Comparison of ENCODE assay signal across 24 cellular contexts in the genomic region with DNA sequence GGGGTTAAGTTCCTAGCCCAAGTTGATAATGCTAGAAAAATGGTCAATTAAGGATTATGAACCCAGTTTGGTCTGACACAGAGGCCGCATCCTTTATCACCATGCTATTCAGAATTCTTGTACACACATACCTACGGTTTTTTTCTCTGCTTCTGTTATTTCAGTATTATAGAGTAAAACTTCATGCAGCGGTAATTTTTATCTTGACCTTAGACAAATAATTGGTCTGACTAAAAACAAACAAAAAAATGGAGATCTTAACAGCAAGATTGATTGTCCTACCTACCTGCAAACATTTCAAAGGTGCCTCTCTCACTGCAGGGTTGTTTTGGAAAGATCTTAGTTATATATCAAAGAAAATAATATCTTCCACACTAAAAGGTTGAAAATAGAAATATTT.
A peak's percentile ranks its signal among the peaks of the same experiment; 100 is the strongest.
DNase-seq lines count a peak whose midpoint lies in the region; ATAC-seq and TF ChIP-seq lines count a peak whose summit lies in the region.
"Had no signal": no experiment of that assay in that cellular context is flagged by ENCODE, and none has a peak within 500 bp of the region (broad histone marks: within the 10 kb centered on the region; RNA-seq: fewer than 3 reads in every experiment).

No MANE protein-coding gene starts in this region.

- H4K20me1 ChIP-seq in Loucy (ENCODE audit: insufficient read depth, low read length, poor library complexity, severe bottlenecking) (no peaks in the 10 kb centered on the region), smooth muscle cell (ENCODE audit: low read depth) (no peaks in the 10 kb centered on the region)

- peak overlapping the region; percentile 47 for H3K18ac ChIP-seq in mesendoderm (ENCODE audit: low read length)

- H3K4me1 ChIP-seq in Loucy (ENCODE audit: insufficient read depth, low read length, poor library complexity, severe bottlenecking) (peaks cover 28% of the 10 kb centered on the region), mesendoderm (ENCODE audit: control insufficient read depth, low read depth, low read length) (peaks cover 10% of the 10 kb centered on the region), smooth muscle cell (ENCODE audit: low read depth) (peaks cover 14% of the 10 kb centered on the region)

- no peak overlapping the region for H3K4ac ChIP-seq in mesendoderm (ENCODE audit: low read depth, low read length)

- DNase-seq in mesendoderm = no peak
- no peak for DNase-seq in smooth muscle cell (lab: John Stamatoyannopoulos, UW; ENCODE audit: unreplicated experiment)
- no peak for DNase-seq in iPS-NIHi11 (ENCODE audit: low spot score)
- DNase-seq in putamen (ENCODE audit: low spot score) = no peak
- DNase-seq: CD8-positive, alpha-beta T cell; DND-41; H7; KBM-7; NCI-H2029; NCI-H446 treated with DMSO at 0.1 percent for 48 hours; NCI-H526; NCI-H82; NK-92 treated with Interleukin-12 subunit alpha and Interleukin-12 subunit beta, amount 100 ng/mL, for 24 hours; RPMI8226; SHP77 had no signal

- H3K4me3 ChIP-seq in Loucy (ENCODE audit: low read length, poor library complexity, severe bottlenecking) (no peak overlapping the region), mesendoderm (ENCODE audit: low read length) (no peak overlapping the region), smooth muscle cell (no peak overlapping the region)
- H3K4me3 ChIP-seq: GM23248, MG63, PC-9 had no signal

- no peaks in the 10 kb centered on the region for H3F3A ChIP-seq in Loucy (ENCODE audit: low read depth)
- H3F3A ChIP-seq in smooth muscle cell (ENCODE audit: low read depth) = peaks cover 22% of the 10 kb centered on the region

- H3K36me3 ChIP-seq in Loucy (ENCODE audit: insufficient read depth, low read length) (no peaks in the 10 kb centered on the region), mesendoderm (ENCODE audit: control insufficient read depth, insufficient read depth, low read length) (no peaks in the 10 kb centered on the region), smooth muscle cell (ENCODE audit: low read depth) (no peaks in the 10 kb centered on the region)
- H3K36me3 ChIP-seq: MG63 had no signal

- no peaks in the 10 kb centered on the region for H3K9me3 ChIP-seq in Loucy (ENCODE audit: insufficient read depth, low read depth, low read length)
- no peaks in the 10 kb centered on the region for H3K9me3 ChIP-seq in smooth muscle cell (replicated peaks; ENCODE audit: low read depth)
- H3K9me3 ChIP-seq: Caco-2, MG63 had no signal

- H3K27ac ChIP-seq in mesendoderm (ENCODE audit: low read depth, low read length) (no peak overlapping the region), smooth muscle cell (ENCODE audit: low read depth) (peak overlapping the region; percentile 69)
- H3K27ac ChIP-seq: C4-2B, GM23248 had no signal

- peak overlapping the region; percentile 49 for H3K4me2 ChIP-seq in Loucy (ENCODE audit: low read depth, low read length, poor library complexity, severe bottlenecking)
- no peak overlapping the region for H3K4me2 ChIP-seq in mesendoderm (ENCODE audit: low read length)
- no peak overlapping the region for H3K4me2 ChIP-seq in smooth muscle cell

- H3K79me2 ChIP-seq in Loucy (ENCODE audit: insufficient read depth, low read length) (no peaks in the 10 kb centered on the region), mesendoderm (ENCODE audit: control insufficient read depth, insufficient read depth, low read length) (no peaks in the 10 kb centered on the region), smooth muscle cell (ENCODE audit: low read depth) (no peaks in the 10 kb centered on the region)

- H3K79me1 ChIP-seq in mesendoderm (ENCODE audit: low read length) = no peaks in the 10 kb centered on the region

- H3K56ac ChIP-seq in mesendoderm (ENCODE audit: low read length) = peak overlapping the region; percentile 58

- H2BK15ac ChIP-seq in mesendoderm (replicated peaks; ENCODE audit: low read depth) = peak overlapping the region; percentile 74

- H4K8ac ChIP-seq in mesendoderm (ENCODE audit: low read depth, low read length) = no peak overlapping the region

- no CpG with 5 or more reads among the region's 3 CpGs for WGBS in mesendoderm (ENCODE audit: extremely low coverage, insufficient coverage, low lambda C conversion rate)
- WGBS in smooth muscle cell (ENCODE audit: low lambda C conversion rate) = 73% methylated on average over 3 of the region's 3 CpGs

- no peak overlapping the region for H2AK5ac ChIP-seq in mesendoderm (ENCODE audit: low read length)

- no peak overlapping the region for H3K23ac ChIP-seq in mesendoderm (ENCODE audit: low read length)

- peak overlapping the region; percentile 52 for H2BK5ac ChIP-seq in mesendoderm (ENCODE audit: low read length)

- no peaks in the 10 kb centered on the region for H3K27me3 ChIP-seq in Loucy (ENCODE audit: insufficient read depth, low read length, poor library complexity, severe bottlenecking)
- no peaks in the 10 kb centered on the region for H3K27me3 ChIP-seq in mesendoderm (ENCODE audit: insufficient read depth, low read length, poor library complexity)
- no peaks in the 10 kb centered on the region for H3K27me3 ChIP-seq in smooth muscle cell (ENCODE audit: low read depth)
- H3K27me3 ChIP-seq: MG63 had no signal

- peak overlapping the region; percentile 24 for H2BK120ac ChIP-seq in mesendoderm (ENCODE audit: low read depth, low read length)

- H2AFZ ChIP-seq in Loucy (ENCODE audit: low read length) (no peak overlapping the region), smooth muscle cell (ENCODE audit: low read depth) (no peak overlapping the region)
- H2AFZ ChIP-seq: GM23248, PC-9 had no signal

- H3K9ac ChIP-seq in Loucy (ENCODE audit: low read depth, low read length, poor library complexity, severe bottlenecking) = no peak overlapping the region
- H3K9ac ChIP-seq in mesendoderm (ENCODE audit: low read length) = no peak overlapping the region
- H3K9ac ChIP-seq in smooth muscle cell (ENCODE audit: low read depth) = no peak overlapping the region
- H3K9ac ChIP-seq: GM23248 had no signal

- TF ChIP-seq CTCF in Loucy (conservative IDR thresholded peaks at IDR 0.05; ENCODE audit: low read length) (no peak), smooth muscle cell (IDR thresholded peaks at IDR 0.05; ENCODE audit: borderline replicate concordance, insufficient read depth, poor library complexity, severe bottlenecking) (no peak)

- no peak overlapping the region for H4K5ac ChIP-seq in mesendoderm (ENCODE audit: low read length)

- H3K9me2 ChIP-seq in Loucy (replicated peaks; ENCODE audit: low read depth, low read length) = no peaks in the 10 kb centered on the region

- no peak for ATAC-seq in SK-N-SH treated with all-trans-retinoic acid at 6 μM for 48 hours
- no peak for ATAC-seq in GM19463 (IDR thresholded peaks at IDR 0.05; ENCODE audit: unreplicated experiment)
- ATAC-seq: CD8-positive, alpha-beta T cell; HepG2 had no signal

TF ChIP-seq in SK-N-SH treated with all-trans-retinoic acid at 6 μM for 48 hours, 23 proteins besides CTCF, POLR2A, EP300 and RAD21:
- TF ChIP-seq, protein P1, sequence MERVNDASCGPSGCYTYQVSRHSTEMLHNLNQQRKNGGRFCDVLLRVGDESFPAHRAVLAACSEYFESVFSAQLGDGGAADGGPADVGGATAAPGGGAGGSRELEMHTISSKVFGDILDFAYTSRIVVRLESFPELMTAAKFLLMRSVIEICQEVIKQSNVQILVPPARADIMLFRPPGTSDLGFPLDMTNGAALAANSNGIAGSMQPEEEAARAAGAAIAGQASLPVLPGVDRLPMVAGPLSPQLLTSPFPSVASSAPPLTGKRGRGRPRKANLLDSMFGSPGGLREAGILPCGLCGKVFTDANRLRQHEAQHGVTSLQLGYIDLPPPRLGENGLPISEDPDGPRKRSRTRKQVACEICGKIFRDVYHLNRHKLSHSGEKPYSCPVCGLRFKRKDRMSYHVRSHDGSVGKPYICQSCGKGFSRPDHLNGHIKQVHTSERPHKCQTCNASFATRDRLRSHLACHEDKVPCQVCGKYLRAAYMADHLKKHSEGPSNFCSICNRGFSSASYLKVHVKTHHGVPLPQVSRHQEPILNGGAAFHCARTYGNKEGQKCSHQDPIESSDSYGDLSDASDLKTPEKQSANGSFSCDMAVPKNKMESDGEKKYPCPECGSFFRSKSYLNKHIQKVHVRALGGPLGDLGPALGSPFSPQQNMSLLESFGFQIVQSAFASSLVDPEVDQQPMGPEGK (CRISPR knock-in tag; IDR thresholded peaks at IDR 0.05; ENCODE audit: borderline replicate concordance) = no peak
- TF ChIP-seq OSR1 (CRISPR knock-in tag; IDR thresholded peaks at IDR 0.05) = no peak
- TF ChIP-seq, protein P2, sequence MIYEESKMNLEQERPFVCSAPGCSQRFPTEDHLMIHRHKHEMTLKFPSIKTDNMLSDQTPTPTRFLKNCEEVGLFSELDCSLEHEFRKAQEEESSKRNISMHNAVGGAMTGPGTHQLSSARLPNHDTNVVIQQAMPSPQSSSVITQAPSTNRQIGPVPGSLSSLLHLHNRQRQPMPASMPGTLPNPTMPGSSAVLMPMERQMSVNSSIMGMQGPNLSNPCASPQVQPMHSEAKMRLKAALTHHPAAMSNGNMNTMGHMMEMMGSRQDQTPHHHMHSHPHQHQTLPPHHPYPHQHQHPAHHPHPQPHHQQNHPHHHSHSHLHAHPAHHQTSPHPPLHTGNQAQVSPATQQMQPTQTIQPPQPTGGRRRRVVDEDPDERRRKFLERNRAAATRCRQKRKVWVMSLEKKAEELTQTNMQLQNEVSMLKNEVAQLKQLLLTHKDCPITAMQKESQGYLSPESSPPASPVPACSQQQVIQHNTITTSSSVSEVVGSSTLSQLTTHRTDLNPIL (CRISPR knock-in tag; IDR thresholded peaks at IDR 0.05; ENCODE audit: low read depth) = 0 out of 2 replicates have a peak, but pooled peaks have one; percentile 2
- TF ChIP-seq ARNTL (CRISPR knock-in tag; IDR thresholded peaks at IDR 0.05; ENCODE audit: borderline replicate concordance, low read depth) = no peak
- no peak for TF ChIP-seq GLIS3 (CRISPR knock-in tag; IDR thresholded peaks at IDR 0.05)
- no peak for TF ChIP-seq ZNF8 (CRISPR knock-in tag; IDR thresholded peaks at IDR 0.05)
- no peak for TF ChIP-seq SNAI2 (CRISPR knock-in tag; IDR thresholded peaks at IDR 0.05)
